Comparison of ENCODE assay signal across 1 cellular context in the genomic region with DNA sequence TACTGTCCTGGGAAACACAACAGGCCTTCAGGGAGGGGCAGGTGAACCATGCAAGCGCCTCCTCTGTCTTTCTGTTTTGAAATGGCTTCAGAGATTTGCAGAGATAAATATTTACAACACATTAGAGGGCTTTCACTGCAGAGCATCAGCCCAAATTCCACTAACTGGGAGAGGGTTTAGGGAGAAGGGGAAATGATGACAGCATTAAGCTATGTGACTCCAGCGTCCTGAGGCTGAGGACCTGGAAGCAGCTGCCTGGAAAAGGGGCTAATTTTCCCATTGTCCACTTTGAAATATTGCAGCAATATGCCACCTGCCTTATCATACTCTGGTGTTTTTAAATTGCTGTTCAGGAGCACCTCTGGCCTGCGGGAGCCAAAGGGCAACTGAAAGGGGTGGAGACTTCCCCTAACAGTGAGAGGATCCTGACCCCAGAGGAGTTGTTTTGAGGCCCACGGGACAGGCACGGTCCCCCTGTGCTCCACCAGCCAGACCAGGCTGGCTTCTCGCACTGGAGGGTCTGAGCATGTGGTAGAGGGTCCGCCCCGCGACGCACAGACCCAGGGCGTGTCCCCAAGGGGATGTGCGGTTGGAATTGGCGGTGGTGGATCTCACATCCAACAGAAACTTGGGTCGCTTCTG.
TF ChIP-seq lines count a peak whose summit lies in the region.

No MANE protein-coding gene starts in this region.

TF ChIP-seq in HepG2, 621 proteins besides CTCF, POLR2A, EP300 and RAD21 (continued from another document and continues in another):
- TF ChIP-seq, protein P1, sequence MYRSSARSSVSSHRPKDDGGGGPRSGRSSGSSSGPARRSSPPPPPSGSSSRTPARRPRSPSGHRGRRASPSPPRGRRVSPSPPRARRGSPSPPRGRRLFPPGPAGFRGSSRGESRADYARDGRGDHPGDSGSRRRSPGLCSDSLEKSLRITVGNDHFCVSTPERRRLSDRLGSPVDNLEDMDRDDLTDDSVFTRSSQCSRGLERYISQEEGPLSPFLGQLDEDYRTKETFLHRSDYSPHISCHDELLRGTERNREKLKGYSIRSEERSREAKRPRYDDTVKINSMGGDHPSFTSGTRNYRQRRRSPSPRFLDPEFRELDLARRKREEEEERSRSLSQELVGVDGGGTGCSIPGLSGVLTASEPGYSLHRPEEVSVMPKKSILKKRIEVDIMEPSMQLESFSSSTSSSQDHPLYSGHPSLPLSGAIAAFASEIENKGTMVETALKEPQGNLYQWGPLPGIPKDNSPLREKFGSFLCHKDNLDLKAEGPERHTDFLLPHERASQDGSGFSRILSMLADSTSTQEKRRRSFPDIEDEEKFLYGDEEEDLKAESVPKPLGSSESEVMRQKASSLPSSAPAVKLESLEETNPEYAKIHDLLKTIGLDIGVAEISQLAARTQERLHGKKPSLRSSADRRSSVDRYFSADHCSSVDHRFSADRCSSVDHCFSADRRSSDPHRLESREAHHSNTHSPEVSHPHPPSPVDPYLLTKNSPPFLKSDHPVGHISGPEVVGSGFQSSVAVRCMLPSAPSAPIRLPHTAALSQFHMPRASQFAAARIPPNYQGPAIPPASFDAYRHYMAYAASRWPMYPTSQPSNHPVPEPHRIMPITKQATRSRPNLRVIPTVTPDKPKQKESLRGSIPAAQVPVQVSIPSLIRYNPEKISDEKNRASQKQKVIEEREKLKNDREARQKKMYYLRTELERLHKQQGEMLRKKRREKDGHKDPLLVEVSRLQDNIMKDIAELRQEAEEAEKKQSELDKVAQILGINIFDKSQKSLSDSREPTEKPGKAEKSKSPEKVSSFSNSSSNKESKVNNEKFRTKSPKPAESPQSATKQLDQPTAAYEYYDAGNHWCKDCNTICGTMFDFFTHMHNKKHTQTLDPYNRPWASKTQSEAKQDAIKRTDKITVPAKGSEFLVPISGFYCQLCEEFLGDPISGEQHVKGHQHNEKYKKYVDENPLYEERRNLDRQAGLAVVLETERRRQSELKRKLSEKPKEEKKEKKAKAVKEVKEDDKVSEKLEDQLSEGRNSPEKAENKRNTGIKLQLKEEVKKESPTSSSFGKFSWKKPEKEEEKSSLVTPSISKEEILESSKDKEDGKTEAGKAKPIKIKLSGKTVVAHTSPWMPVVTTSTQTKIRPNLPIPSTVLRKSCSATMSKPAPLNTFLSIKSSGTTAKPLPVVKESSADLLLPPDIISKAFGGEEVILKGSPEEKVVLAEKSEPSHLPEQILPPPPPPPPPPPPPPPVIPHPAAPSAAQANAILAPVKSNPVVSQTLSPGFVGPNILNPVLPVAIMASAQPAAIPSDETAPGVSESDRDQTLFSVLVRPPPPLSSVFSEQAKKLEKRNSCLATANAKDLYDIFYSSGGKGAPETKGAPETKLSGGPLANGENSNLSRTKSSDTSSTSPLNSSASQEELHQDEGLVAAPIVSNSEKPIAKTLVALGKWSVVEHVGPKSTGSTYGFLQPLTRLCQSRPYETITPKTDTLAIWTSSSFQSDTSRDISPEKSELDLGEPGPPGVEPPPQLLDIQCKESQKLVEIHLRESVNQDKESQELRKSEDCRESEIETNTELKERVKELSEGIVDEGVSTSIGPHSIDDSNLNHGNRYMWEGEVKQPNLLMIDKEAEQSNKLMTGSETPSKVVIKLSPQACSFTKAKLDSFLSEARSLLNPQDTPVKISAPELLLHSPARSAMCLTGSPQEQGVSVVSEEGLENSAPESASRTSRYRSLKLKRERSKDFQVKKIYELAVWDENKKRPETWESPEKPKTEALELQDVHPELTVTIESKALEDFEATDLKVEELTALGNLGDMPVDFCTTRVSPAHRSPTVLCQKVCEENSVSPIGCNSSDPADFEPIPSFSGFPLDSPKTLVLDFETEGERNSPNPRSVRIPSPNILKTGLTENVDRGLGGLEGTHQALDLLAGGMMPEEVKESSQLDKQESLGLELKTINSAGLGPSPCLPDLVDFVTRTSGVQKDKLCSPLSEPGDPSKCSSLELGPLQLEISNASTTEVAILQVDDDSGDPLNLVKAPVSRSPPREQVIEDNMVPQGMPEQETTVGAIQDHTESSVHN (CRISPR knock-in tag; IDR thresholded peaks at IDR 0.05): no peak
- TF ChIP-seq ZKSCAN8 (CRISPR knock-in tag; IDR thresholded peaks at IDR 0.05; ENCODE audit: borderline replicate concordance) (0 out of 2 replicates have a peak, but pooled peaks have one; percentile 22), SMAD9 (CRISPR knock-in tag; IDR thresholded peaks at IDR 0.05) (no peak; the same call in 1 of the 2 replicates), POLR2AphosphoS2 (IDR thresholded peaks at IDR 0.05; ENCODE audit: low read depth, low read length) (no peak), PHF5A (CRISPR knock-in tag; IDR thresholded peaks at IDR 0.05; ENCODE audit: low read depth, unreplicated experiment) (no peak), ZKSCAN1 (IDR thresholded peaks at IDR 0.05; ENCODE audit: low read length) (no peak), ZNF232 (CRISPR knock-in tag; IDR thresholded peaks at IDR 0.05; ENCODE audit: borderline replicate concordance) (peak; percentile 38; the same call in 1 of the 2 replicates), GLI4 (CRISPR knock-in tag; IDR thresholded peaks at IDR 0.05; ENCODE audit: borderline replicate concordance) (no peak), PLRG1 (conservative IDR thresholded peaks at IDR 0.05) (no peak), ZC3H4 (CRISPR knock-in tag; IDR thresholded peaks at IDR 0.05; ENCODE audit: borderline replicate concordance) (no peak), KDM5A (IDR thresholded peaks at IDR 0.05; ENCODE audit: borderline replicate concordance, low read length) (no peak), TAF15 (IDR thresholded peaks at IDR 0.05; ENCODE audit: low read depth, low read length, poor library complexity, severe bottlenecking) (no peak), FOXO1 (CRISPR knock-in tag; IDR thresholded peaks at IDR 0.05) (peak; percentile 16; the same call in 1 of the 2 replicates), ZNF317 (CRISPR knock-in tag; IDR thresholded peaks at IDR 0.05) (0 out of 2 replicates have a peak, but pooled peaks have one; percentile 24), ZNF160 (CRISPR knock-in tag; IDR thresholded peaks at IDR 0.05) (no peak), NFIC (IDR thresholded peaks at IDR 0.05; ENCODE audit: low read length) (peak; percentile 43; the same call in 1 of the 2 replicates), FOXA1 (IDR thresholded peaks at IDR 0.05) (no peak), FOXA1 (CRISPR knock-in tag; IDR thresholded peaks at IDR 0.05) (peak; percentile 58), KDM4B (CRISPR knock-in tag; IDR thresholded peaks at IDR 0.05) (peak; percentile 29; the same call in 1 of the 2 replicates), SNAI1 (CRISPR knock-in tag; IDR thresholded peaks at IDR 0.05; ENCODE audit: borderline replicate concordance) (no peak), ZNF24 (IDR thresholded peaks at IDR 0.05) (no peak), TP53 (CRISPR knock-in tag; conservative IDR thresholded peaks at IDR 0.05) (no peak), CHD4 (IDR thresholded peaks at IDR 0.05; ENCODE audit: borderline replicate concordance, low read length) (no peak), NRL (CRISPR knock-in tag; IDR thresholded peaks at IDR 0.05; ENCODE audit: borderline replicate concordance) (0 out of 2 replicates have a peak, but pooled peaks have one; percentile 53), SP2 (CRISPR knock-in tag; IDR thresholded peaks at IDR 0.05) (no peak)
- TF ChIP-seq, protein P2, sequence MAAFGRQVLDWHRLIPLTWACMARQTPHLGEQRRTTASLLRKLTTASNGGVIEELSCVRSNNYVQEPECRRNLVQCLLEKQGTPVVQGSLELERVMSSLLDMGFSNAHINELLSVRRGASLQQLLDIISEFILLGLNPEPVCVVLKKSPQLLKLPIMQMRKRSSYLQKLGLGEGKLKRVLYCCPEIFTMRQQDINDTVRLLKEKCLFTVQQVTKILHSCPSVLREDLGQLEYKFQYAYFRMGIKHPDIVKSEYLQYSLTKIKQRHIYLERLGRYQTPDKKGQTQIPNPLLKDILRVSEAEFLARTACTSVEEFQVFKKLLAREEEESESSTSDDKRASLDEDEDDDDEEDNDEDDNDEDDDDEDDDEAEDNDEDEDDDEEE (CRISPR knock-in tag; IDR thresholded peaks at IDR 0.05): no peak
- TF ChIP-seq, protein P3, sequence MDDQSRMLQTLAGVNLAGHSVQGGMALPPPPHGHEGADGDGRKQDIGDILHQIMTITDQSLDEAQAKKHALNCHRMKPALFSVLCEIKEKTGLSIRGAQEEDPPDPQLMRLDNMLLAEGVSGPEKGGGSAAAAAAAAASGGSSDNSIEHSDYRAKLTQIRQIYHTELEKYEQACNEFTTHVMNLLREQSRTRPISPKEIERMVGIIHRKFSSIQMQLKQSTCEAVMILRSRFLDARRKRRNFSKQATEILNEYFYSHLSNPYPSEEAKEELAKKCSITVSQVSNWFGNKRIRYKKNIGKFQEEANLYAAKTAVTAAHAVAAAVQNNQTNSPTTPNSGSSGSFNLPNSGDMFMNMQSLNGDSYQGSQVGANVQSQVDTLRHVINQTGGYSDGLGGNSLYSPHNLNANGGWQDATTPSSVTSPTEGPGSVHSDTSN (CRISPR knock-in tag; IDR thresholded peaks at IDR 0.05; ENCODE audit: borderline replicate concordance): no peak
- TF ChIP-seq, protein P4, sequence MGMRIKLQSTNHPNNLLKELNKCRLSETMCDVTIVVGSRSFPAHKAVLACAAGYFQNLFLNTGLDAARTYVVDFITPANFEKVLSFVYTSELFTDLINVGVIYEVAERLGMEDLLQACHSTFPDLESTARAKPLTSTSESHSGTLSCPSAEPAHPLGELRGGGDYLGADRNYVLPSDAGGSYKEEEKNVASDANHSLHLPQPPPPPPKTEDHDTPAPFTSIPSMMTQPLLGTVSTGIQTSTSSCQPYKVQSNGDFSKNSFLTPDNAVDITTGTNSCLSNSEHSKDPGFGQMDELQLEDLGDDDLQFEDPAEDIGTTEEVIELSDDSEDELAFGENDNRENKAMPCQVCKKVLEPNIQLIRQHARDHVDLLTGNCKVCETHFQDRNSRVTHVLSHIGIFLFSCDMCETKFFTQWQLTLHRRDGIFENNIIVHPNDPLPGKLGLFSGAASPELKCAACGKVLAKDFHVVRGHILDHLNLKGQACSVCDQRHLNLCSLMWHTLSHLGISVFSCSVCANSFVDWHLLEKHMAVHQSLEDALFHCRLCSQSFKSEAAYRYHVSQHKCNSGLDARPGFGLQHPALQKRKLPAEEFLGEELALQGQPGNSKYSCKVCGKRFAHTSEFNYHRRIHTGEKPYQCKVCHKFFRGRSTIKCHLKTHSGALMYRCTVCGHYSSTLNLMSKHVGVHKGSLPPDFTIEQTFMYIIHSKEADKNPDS (CRISPR knock-in tag; IDR thresholded peaks at IDR 0.05): no peak
- TF ChIP-seq, protein P5, sequence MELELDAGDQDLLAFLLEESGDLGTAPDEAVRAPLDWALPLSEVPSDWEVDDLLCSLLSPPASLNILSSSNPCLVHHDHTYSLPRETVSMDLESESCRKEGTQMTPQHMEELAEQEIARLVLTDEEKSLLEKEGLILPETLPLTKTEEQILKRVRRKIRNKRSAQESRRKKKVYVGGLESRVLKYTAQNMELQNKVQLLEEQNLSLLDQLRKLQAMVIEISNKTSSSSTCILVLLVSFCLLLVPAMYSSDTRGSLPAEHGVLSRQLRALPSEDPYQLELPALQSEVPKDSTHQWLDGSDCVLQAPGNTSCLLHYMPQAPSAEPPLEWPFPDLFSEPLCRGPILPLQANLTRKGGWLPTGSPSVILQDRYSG (CRISPR knock-in tag; IDR thresholded peaks at IDR 0.05): no peak
- TF ChIP-seq, protein P6, sequence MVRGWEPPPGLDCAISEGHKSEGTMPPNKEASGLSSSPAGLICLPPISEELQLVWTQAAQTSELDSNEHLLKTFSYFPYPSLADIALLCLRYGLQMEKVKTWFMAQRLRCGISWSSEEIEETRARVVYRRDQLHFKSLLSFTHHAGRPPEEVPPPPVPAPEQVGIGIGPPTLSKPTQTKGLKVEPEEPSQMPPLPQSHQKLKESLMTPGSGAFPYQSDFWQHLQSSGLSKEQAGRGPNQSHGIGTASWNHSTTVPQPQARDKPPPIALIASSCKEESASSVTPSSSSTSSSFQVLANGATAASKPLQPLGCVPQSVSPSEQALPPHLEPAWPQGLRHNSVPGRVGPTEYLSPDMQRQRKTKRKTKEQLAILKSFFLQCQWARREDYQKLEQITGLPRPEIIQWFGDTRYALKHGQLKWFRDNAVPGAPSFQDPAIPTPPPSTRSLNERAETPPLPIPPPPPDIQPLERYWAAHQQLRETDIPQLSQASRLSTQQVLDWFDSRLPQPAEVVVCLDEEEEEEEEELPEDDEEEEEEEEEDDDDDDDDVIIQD (CRISPR knock-in tag; IDR thresholded peaks at IDR 0.05; ENCODE audit: low read depth): peak; percentile 61; the same call in 1 of the 2 replicates
- TF ChIP-seq, protein P7, sequence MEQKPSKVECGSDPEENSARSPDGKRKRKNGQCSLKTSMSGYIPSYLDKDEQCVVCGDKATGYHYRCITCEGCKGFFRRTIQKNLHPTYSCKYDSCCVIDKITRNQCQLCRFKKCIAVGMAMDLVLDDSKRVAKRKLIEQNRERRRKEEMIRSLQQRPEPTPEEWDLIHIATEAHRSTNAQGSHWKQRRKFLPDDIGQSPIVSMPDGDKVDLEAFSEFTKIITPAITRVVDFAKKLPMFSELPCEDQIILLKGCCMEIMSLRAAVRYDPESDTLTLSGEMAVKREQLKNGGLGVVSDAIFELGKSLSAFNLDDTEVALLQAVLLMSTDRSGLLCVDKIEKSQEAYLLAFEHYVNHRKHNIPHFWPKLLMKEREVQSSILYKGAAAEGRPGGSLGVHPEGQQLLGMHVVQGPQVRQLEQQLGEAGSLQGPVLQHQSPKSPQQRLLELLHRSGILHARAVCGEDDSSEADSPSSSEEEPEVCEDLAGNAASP (CRISPR knock-in tag; IDR thresholded peaks at IDR 0.05; ENCODE audit: borderline replicate concordance): no peak; the same call in 1 of the 2 replicates
- TF ChIP-seq, protein P8, sequence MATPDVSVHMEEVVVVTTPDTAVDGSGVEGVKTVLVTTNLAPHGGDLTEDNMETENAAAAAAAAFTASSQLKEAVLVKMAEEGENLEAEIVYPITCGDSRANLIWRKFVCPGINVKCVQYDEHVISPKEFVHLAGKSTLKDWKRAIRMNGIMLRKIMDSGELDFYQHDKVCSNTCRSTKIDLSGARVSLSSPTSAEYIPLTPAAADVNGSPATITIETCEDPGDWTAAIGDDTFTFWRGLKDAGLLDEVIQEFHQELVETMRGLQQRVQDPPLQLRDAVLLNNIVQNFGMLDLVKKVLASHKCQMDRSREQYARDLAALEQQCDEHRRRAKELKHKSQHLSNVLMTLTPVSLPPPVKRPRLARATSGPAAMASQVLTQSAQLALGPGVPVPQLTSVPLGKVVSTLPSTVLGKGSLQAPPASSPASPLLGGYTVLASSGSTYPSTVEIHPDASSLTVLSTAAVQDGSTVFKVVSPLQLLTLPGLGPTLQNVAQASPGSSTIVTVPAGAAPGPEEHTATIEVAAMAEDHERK (CRISPR knock-in tag; IDR thresholded peaks at IDR 0.05; ENCODE audit: low read depth): no peak
- TF ChIP-seq, protein P9, sequence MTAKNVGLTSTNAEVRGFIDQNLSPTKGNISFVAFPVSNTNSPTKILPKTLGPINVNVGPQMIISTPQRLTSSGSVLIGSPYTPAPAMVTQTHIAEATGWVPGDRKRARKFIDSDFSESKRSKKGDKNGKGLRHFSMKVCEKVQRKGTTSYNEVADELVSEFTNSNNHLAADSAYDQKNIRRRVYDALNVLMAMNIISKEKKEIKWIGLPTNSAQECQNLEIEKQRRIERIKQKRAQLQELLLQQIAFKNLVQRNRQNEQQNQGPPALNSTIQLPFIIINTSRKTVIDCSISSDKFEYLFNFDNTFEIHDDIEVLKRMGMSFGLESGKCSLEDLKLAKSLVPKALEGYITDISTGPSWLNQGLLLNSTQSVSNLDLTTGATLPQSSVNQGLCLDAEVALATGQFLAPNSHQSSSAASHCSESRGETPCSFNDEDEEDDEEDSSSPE (CRISPR knock-in tag; IDR thresholded peaks at IDR 0.05): 0 out of 2 replicates have a peak, but pooled peaks have one; percentile 21
- TF ChIP-seq, protein P10, sequence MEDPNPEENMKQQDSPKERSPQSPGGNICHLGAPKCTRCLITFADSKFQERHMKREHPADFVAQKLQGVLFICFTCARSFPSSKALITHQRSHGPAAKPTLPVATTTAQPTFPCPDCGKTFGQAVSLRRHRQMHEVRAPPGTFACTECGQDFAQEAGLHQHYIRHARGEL (CRISPR knock-in tag; IDR thresholded peaks at IDR 0.05): no peak
